In genomic region chr4:188196134-188196735, GRCh38 we compare ENCODE assay signal across 29 cellular contexts. TPM values are rescaled to one million over a fixed set of nuclear protein-coding genes. Genes with fewer than 3 reads are reported as not detected.
A peak's percentile ranks its signal among the peaks of the same experiment; 100 is the strongest.
DNase-seq lines count a peak whose midpoint lies in the region; ATAC-seq, FAIRE-seq and TF ChIP-seq lines count a peak whose summit lies in the region.
"Had no signal": no experiment of that assay in that cellular context is flagged by ENCODE, and none has a peak within 500 bp of the region (broad histone marks: within the 10 kb centered on the region; RNA-seq: fewer than 3 reads in every experiment).

No MANE protein-coding gene starts in this region.

- no peaks in the 10 kb centered on the region for H3K79me1 ChIP-seq in IMR-90 (ENCODE audit: low read depth in 1 of 2, low read length in 2 of 2)
- H3K79me1 ChIP-seq in H1 (ENCODE audit: low read depth, low read length): no peaks in the 10 kb centered on the region

- no peak overlapping the region for H3K9ac ChIP-seq in IMR-90 (ENCODE audit: low read depth, low read length)
- no peak overlapping the region for H3K9ac ChIP-seq in H1 (replicated peaks in 1 of 4; ENCODE audit: extremely low read depth in 1 of 4, low read depth in 3 of 4, low read length in 3 of 4)
- H3K9ac ChIP-seq in colonic mucosa (ENCODE audit: low read depth in 2 of 2, low read length in 2 of 2): no peak overlapping the region

- H2AFZ ChIP-seq in IMR-90 (replicated peaks; ENCODE audit: low read length, poor library complexity): no peak overlapping the region
- peak overlapping the region; percentile 85 for H2AFZ ChIP-seq in H1 (ENCODE audit: low read length)
- H2AFZ ChIP-seq in osteoblast (ENCODE audit: low read length): peak overlapping the region; percentile 50

- H3K27ac ChIP-seq in IMR-90 (ENCODE audit: insufficient read depth, low read length) (no peak overlapping the region), H1 (ENCODE audit: low read depth, low read length) (no peak overlapping the region), osteoblast (ENCODE audit: low read depth, low read length) (no peak overlapping the region), colonic mucosa (no peak overlapping the region)
- H3K27ac ChIP-seq in naive thymus-derived CD4-positive, alpha-beta T cell (ENCODE audit: low read depth, low read length): no peak overlapping the region
- H3K27ac ChIP-seq: esophagus squamous epithelium, neutrophil, uterus had no signal

- TF ChIP-seq RAD21 in IMR-90 (IDR thresholded peaks at IDR 0.05; ENCODE audit: low read length) (no peak), H1 (IDR thresholded peaks at IDR 0.05 in 1 of 2, conservative IDR thresholded peaks at IDR 0.05 in 1 of 2; ENCODE audit: low read depth in 2 of 2, low read length in 2 of 2) (no peak)

- H3K4me1 Mint-ChIP-seq in Caco-2 (ENCODE audit: low read depth, unreplicated experiment): peaks cover 12% of the 10 kb centered on the region
- no peaks in the 10 kb centered on the region for H3K4me1 Mint-ChIP-seq in naive thymus-derived CD4-positive, alpha-beta T cell
- H3K4me1 Mint-ChIP-seq: stimulated activated memory B cell treated with anti-CD40 and anti-IgM and Interleukin-4, amounts not matched to agents 10 μg/mL and 1 μg/mL and 100 μg/mL, for 72 hours had no signal

- H4K8ac ChIP-seq in IMR-90 (ENCODE audit: low read depth in 2 of 2, low read length in 2 of 2) (no peak overlapping the region), H1 (ENCODE audit: extremely low read depth, insufficient read depth, low read length) (no peak overlapping the region)

- H2BK5ac ChIP-seq in IMR-90 (ENCODE audit: low read depth, low read length, poor library complexity, severe bottlenecking) (no peak overlapping the region), H1 (ENCODE audit: low read depth, low read length) (peak overlapping the region; percentile 77; the same call in 1 of the 2 replicates)

- 31% methylated on average over 5 of the region's 13 CpGs; no CpG with 5 or more reads in 1 of the 2 experiments for WGBS in IMR-90 (ENCODE audit: extremely low coverage in 2 of 2, insufficient read length in 1 of 2), 2 experiments
- WGBS in H1 (ENCODE audit: extremely low coverage in 1 of 2, insufficient coverage in 1 of 2, insufficient read length in 1 of 2, insufficient replicate concordance in 2 of 2, low coverage in 1 of 2, low lambda C conversion rate in 2 of 2, missing lambda C conversion rate in 1 of 2), 2 experiments: 72% methylated on average over 13 of the region's 13 CpGs; no CpG with 5 or more reads in 1 of the 2 experiments

- H3K27ac Mint-ChIP-seq in Caco-2 (ENCODE audit: unreplicated experiment): peak overlapping the region; percentile 48
- no peak overlapping the region for H3K27ac Mint-ChIP-seq in naive thymus-derived CD4-positive, alpha-beta T cell
- H3K27ac Mint-ChIP-seq: activated T-helper 1 cell treated with anti-CD3 and anti-CD28 coated beads, Interleukin-12 subunit alpha, Interleukin-12 subunit beta, Interleukin-2, Interleukin-4 antibody, amounts not matched to agents 30 ng/mL and 10 ng/mL and 1 ng/mL, durations not matched to agents 14 hours and 24 hours and 36 hours; HFFc6; stimulated activated memory B cell treated with anti-CD40 and anti-IgM and Interleukin-4, amounts not matched to agents 10 μg/mL and 1 μg/mL and 100 μg/mL, for 72 hours had no signal

- peak overlapping the region; percentile 29 for H3K4me3 Mint-ChIP-seq in Caco-2 (ENCODE audit: unreplicated experiment)
- no peak overlapping the region for H3K4me3 Mint-ChIP-seq in naive thymus-derived CD4-positive, alpha-beta T cell
- H3K4me3 Mint-ChIP-seq: activated T-helper 1 cell treated with anti-CD3 and anti-CD28 coated beads, Interleukin-12 subunit alpha, Interleukin-12 subunit beta, Interleukin-2, Interleukin-4 antibody, amounts not matched to agents 30 ng/mL and 10 ng/mL and 1 ng/mL, durations not matched to agents 14 hours and 24 hours and 36 hours; HFFc6; stimulated activated memory B cell treated with anti-CD40 and anti-IgM and Interleukin-4, amounts not matched to agents 10 μg/mL and 1 μg/mL and 100 μg/mL, for 72 hours had no signal

- H2BK15ac ChIP-seq in IMR-90 (ENCODE audit: low read depth, low read length): no peak overlapping the region
- peak overlapping the region; percentile 61; the same call in 1 of the 2 replicates for H2BK15ac ChIP-seq in H1 (ENCODE audit: low read length)

- H3K4me3 ChIP-seq in Caco-2 (ENCODE audit: low read depth, low read length): no peak overlapping the region
- H3K4me3 ChIP-seq in IMR-90 (ENCODE audit: insufficient read depth, low read depth, low read length): no peak overlapping the region
- no peak overlapping the region for H3K4me3 ChIP-seq in H1 (ENCODE audit: extremely low read depth in 1 of 4, insufficient read depth in 2 of 4, low read depth in 3 of 4, low read length in 4 of 4)
- peak overlapping the region; percentile 13 for H3K4me3 ChIP-seq in osteoblast (ENCODE audit: insufficient read depth, low read length)
- no peak overlapping the region for H3K4me3 ChIP-seq in colonic mucosa
- H3K4me3 ChIP-seq in naive thymus-derived CD4-positive, alpha-beta T cell (ENCODE audit: low read length): no peak overlapping the region
- H3K4me3 ChIP-seq: uterus had no signal

- H3K4ac ChIP-seq in IMR-90 (ENCODE audit: low read depth, low read length) (no peak overlapping the region), H1 (replicated peaks; ENCODE audit: insufficient read length, low read depth, low read length) (no peak overlapping the region)

- H3K23ac ChIP-seq in IMR-90 (ENCODE audit: low read depth, low read length): no peak overlapping the region
- H3K23ac ChIP-seq in H1 (ENCODE audit: insufficient read length): no peak overlapping the region

- H3K27me3 ChIP-seq in Caco-2 (replicated peaks; ENCODE audit: control insufficient read depth, insufficient read depth, low read length) (no peaks in the 10 kb centered on the region), IMR-90 (ENCODE audit: control insufficient read depth, insufficient read depth, low read length) (no peaks in the 10 kb centered on the region; the same call in 1 of the 2 replicates), H1 (replicated peaks in 1 of 4; ENCODE audit: control insufficient read depth in 3 of 4, extremely low read depth in 1 of 4, insufficient read depth in 3 of 4, low read length in 3 of 4) (no peaks in the 10 kb centered on the region), osteoblast (ENCODE audit: insufficient read depth, low read length) (no peaks in the 10 kb centered on the region), colonic mucosa (no peaks in the 10 kb centered on the region)
- no peaks in the 10 kb centered on the region for H3K27me3 ChIP-seq in naive thymus-derived CD4-positive, alpha-beta T cell (ENCODE audit: control insufficient read depth in 2 of 2, insufficient read depth in 2 of 2, low read length in 2 of 2)
- H3K27me3 ChIP-seq: esophagus squamous epithelium, neutrophil, uterus had no signal

- in situ Hi-C loops in IMR-90 (cut with MboI; ENCODE audit: low sequenced_read_pairs): no loop called here

- H3K9me3 ChIP-seq in Caco-2 (no peaks in the 10 kb centered on the region), IMR-90 (ENCODE audit: control insufficient read depth, insufficient read depth, low read length) (no peaks in the 10 kb centered on the region), H1 (ENCODE audit: insufficient read depth in 2 of 2, low read depth in 1 of 2, low read length in 1 of 2) (no peaks in the 10 kb centered on the region), osteoblast (ENCODE audit: low read depth, low read length) (no peaks in the 10 kb centered on the region), colonic mucosa (no peaks in the 10 kb centered on the region)
- H3K9me3 ChIP-seq in naive thymus-derived CD4-positive, alpha-beta T cell (ENCODE audit: control insufficient read depth in 2 of 3, low read length in 3 of 3): no peaks in the 10 kb centered on the region
- H3K9me3 ChIP-seq: esophagus squamous epithelium, neutrophil, uterus had no signal

- no peak overlapping the region for H3K18ac ChIP-seq in IMR-90 (ENCODE audit: low read depth, low read length)
- H3K18ac ChIP-seq in H1 (ENCODE audit: extremely low read depth, low read length): no peak overlapping the region; the same call in 1 of the 2 replicates

- no peaks in the 10 kb centered on the region for H3K23me2 ChIP-seq in H1 (ENCODE audit: low read depth, low read length)

- peak; percentile 24 for ATAC-seq in IMR-90 (ENCODE audit: low read depth)
- no peak for ATAC-seq in naive thymus-derived CD4-positive, alpha-beta T cell
- ATAC-seq: Right ventricle myocardium inferior; stimulated activated memory B cell treated with anti-CD40 and anti-IgM and Interleukin-4, amounts not matched to agents 10 μg/mL and 1 μg/mL and 100 μg/mL, for 72 hours had no signal

- dilution Hi-C loops in IMR-90 (cut with HindIII; ENCODE audit: low sequenced_read_pairs, unreplicated experiment): no loop called here

- H3K14ac ChIP-seq in IMR-90 (replicated peaks; ENCODE audit: low read depth, low read length): no peak overlapping the region
- H3K14ac ChIP-seq in H1 (ENCODE audit: insufficient read length): no peak overlapping the region

- no peaks in the 10 kb centered on the region for H3K79me2 ChIP-seq in H1 (ENCODE audit: control insufficient read depth in 1 of 2, insufficient read depth in 2 of 2, low read length in 2 of 2)
- H3K79me2 ChIP-seq in osteoblast (ENCODE audit: insufficient read depth, low read length): no peaks in the 10 kb centered on the region

- CTCF ChIA-PET in Caco-2 (lab: Charles Lee) (no interaction called here), IMR-90 (lab: Yijun Ruan, JAX) (no interaction called here), H1 (lab: Charles Lee; ENCODE audit: partially characterized antibody) (interaction anchor here (0.9 to 1.1 kb wide), 2 partner anchors 9 to 40 kb away, joined by 3 to 5 read pairs; no protein-coding TSS in a partner anchor)
- CTCF ChIA-PET in naive thymus-derived CD4-positive, alpha-beta T cell (lab: Charles Lee): no interaction called here

- DNase-seq in Caco-2 (peak; percentile 16 to 45), IMR-90 (no peak), H1 (ENCODE audit: low read depth in 1 of 2, low spot score in 2 of 2) (no peak), osteoblast (ENCODE audit: insufficient read length, low spot score, missing footprints) (no peak), colonic mucosa (no peak), GOT3 (lab: John Stamatoyannopoulos, UW) (no peak), cortex of kidney (lab: John Stamatoyannopoulos, UW) (no peak)
- DNase-seq in naive thymus-derived CD4-positive, alpha-beta T cell: no peak
- DNase-seq: activated naive CD4-positive, alpha-beta T cell treated with anti-CD3 and anti-CD28 coated beads, Interleukin-2, amount 50 U/mL, for 16 hours; C1 segment of cervical spinal cord; Calu3; esophagus squamous epithelium; HFFc6; hippocampal formation; islet precursor cell; KBM-7; NCI-H1436 treated with DMSO at 0.1 percent for 48 hours; NCI-H2171 treated with DMSO at 0.1 percent for 48 hours; stimulated activated CD4-positive, alpha-beta T cell treated with anti-CD3 and anti-CD28 coated beads, Interleukin-4, amount 100 ng/mL, for 1 hour; SW 1271; T1000; uterus had no signal

- H3K4me2 ChIP-seq in IMR-90 (ENCODE audit: low read depth, low read length) (peak overlapping the region; percentile 13; the same call in 1 of the 2 replicates), H1 (ENCODE audit: insufficient read depth in 1 of 2, low read depth in 2 of 2, low read length in 2 of 2) (no peak overlapping the region; a peak in 1 of 4 replicates), osteoblast (ENCODE audit: insufficient read depth, low read length) (peak overlapping the region; percentile 46)

- POLR2A ChIA-PET in Caco-2 (lab: Charles Lee) (no interaction called here), IMR-90 (lab: Charles Lee; ENCODE audit: unreplicated experiment) (no interaction called here), H1 (lab: Charles Lee; ENCODE audit: partially characterized antibody) (interaction anchor here (1.1 kb wide), 1 partner anchor 21 kb away, joined by 3 read pairs; no protein-coding TSS in a partner anchor)
- POLR2A ChIA-PET in naive thymus-derived CD4-positive, alpha-beta T cell (lab: Charles Lee): no interaction called here

- TF ChIP-seq EP300 in H1 (IDR thresholded peaks at IDR 0.05; ENCODE audit: borderline replicate concordance in 1 of 2, low read depth in 2 of 2, low read length in 2 of 2): no peak

- no peak for FAIRE-seq in H1 (lab: Jason Lieb, UNC)
- FAIRE-seq: frontal cortex, GM19239 had no signal

- H2BK120ac ChIP-seq in IMR-90 (ENCODE audit: low read depth, low read length) (no peak overlapping the region), H1 (replicated peaks; ENCODE audit: low read depth, low read length) (no peak overlapping the region)

- no peaks in the 10 kb centered on the region for H3K9me1 ChIP-seq in IMR-90 (ENCODE audit: insufficient read depth, low read length)

- no peak overlapping the region for H4K5ac ChIP-seq in IMR-90 (ENCODE audit: low read depth, low read length)
- no peak overlapping the region for H4K5ac ChIP-seq in H1 (ENCODE audit: insufficient read length, low read depth, low read length)

- H3K9me3 Mint-ChIP-seq in Caco-2 (ENCODE audit: unreplicated experiment): no peaks in the 10 kb centered on the region
- H3K9me3 Mint-ChIP-seq in naive thymus-derived CD4-positive, alpha-beta T cell: peaks cover 0 to 24% (median 10%) of the 10 kb centered on the region in 11 donors

- H2BK12ac ChIP-seq in H1 (ENCODE audit: low read depth, low read length): no peak overlapping the region; the same call in 1 of the 2 replicates

- H3K56ac ChIP-seq in IMR-90 (ENCODE audit: extremely low read depth, insufficient read depth, low read length): no peak overlapping the region
- no peak overlapping the region for H3K56ac ChIP-seq in H1 (replicated peaks; ENCODE audit: insufficient read length, low read depth, low read length)

- H2AK9ac ChIP-seq in IMR-90 (replicated peaks; ENCODE audit: low read depth, low read length, poor library complexity): no peak overlapping the region

- H2AK5ac ChIP-seq in IMR-90 (ENCODE audit: low read depth, low read length) (no peak overlapping the region), H1 (ENCODE audit: low read depth, low read length) (no peak overlapping the region)

- no peaks in the 10 kb centered on the region for H4K20me1 ChIP-seq in IMR-90 (ENCODE audit: insufficient read depth, low read length)
- no peaks in the 10 kb centered on the region for H4K20me1 ChIP-seq in H1 (replicated peaks in 1 of 2; ENCODE audit: control insufficient read depth in 1 of 2, insufficient read depth in 2 of 2, low read length in 2 of 2)
- H4K20me1 ChIP-seq in osteoblast (ENCODE audit: insufficient read depth, low read length): no peaks in the 10 kb centered on the region

- BruUV-seq in Caco-2 (replicated peaks; lab: Mats Ljungman, UMichigan): no TSS peak
- BruUV-seq in IMR-90 (replicated peaks; lab: Mats Ljungman, UMichigan): no TSS peak

- TF ChIP-seq CTCF in Caco-2 (IDR thresholded peaks at IDR 0.05; ENCODE audit: insufficient read depth in 1 of 2, low read depth in 1 of 2, low read length in 1 of 2, severe bottlenecking in 1 of 2, unreplicated experiment in 1 of 2): no peak
- no peak for TF ChIP-seq CTCF in IMR-90 (conservative IDR thresholded peaks at IDR 0.05; ENCODE audit: low read depth, low read length)
- no peak for TF ChIP-seq CTCF in H1 (IDR thresholded peaks at IDR 0.05; ENCODE audit: control extremely low read depth in 1 of 3, insufficient read depth in 1 of 3, low read depth in 1 of 3, low read length in 3 of 3)
- TF ChIP-seq CTCF in osteoblast (IDR thresholded peaks at IDR 0.05; ENCODE audit: extremely low read depth, low read depth, low read length): no peak
- TF ChIP-seq CTCF in colonic mucosa (IDR thresholded peaks at IDR 0.05): no peak

- no peak overlapping the region for H4K91ac ChIP-seq in IMR-90 (ENCODE audit: insufficient read depth, low read depth, low read length)
- H4K91ac ChIP-seq in H1 (replicated peaks; ENCODE audit: insufficient read length, low read length): peak overlapping the region; percentile 29

- no peaks in the 10 kb centered on the region for H3K36me3 ChIP-seq in Caco-2 (ENCODE audit: control insufficient read depth, insufficient read depth, low read length)
- no peaks in the 10 kb centered on the region for H3K36me3 ChIP-seq in IMR-90 (ENCODE audit: control insufficient read depth, insufficient read depth, low read length)
- H3K36me3 ChIP-seq in H1 (ENCODE audit: control insufficient read depth in 2 of 4, insufficient read depth in 4 of 4, low read length in 3 of 4): no peaks in the 10 kb centered on the region
- H3K36me3 ChIP-seq in osteoblast (ENCODE audit: insufficient read depth, low read length): no peaks in the 10 kb centered on the region
- no peaks in the 10 kb centered on the region for H3K36me3 ChIP-seq in colonic mucosa
- H3K36me3 ChIP-seq in naive thymus-derived CD4-positive, alpha-beta T cell (ENCODE audit: control insufficient read depth in 2 of 3, insufficient read depth in 3 of 3, low read length in 3 of 3): no peaks in the 10 kb centered on the region
- H3K36me3 ChIP-seq: esophagus squamous epithelium, neutrophil, uterus had no signal

- H2BK20ac ChIP-seq in IMR-90 (ENCODE audit: low read depth, low read length) (no peak overlapping the region), H1 (ENCODE audit: low read length) (peak overlapping the region; percentile 66; the same call in 1 of the 2 replicates)

- peaks cover 13% of the 10 kb centered on the region for H3K4me1 ChIP-seq in Caco-2
- H3K4me1 ChIP-seq in IMR-90 (ENCODE audit: control insufficient read depth, insufficient read depth, low read length): peaks cover 3% of the 10 kb centered on the region
- H3K4me1 ChIP-seq in H1 (replicated peaks in 1 of 4; ENCODE audit: control insufficient read depth in 3 of 4, insufficient read depth in 4 of 4, low read length in 3 of 4): peaks cover 0 to 12% (median 1%) of the 10 kb centered on the region in 4 experiments; a peak in 2 of 7 replicates
- peaks cover 20% of the 10 kb centered on the region for H3K4me1 ChIP-seq in osteoblast (ENCODE audit: insufficient read depth, low read length)
- no peaks in the 10 kb centered on the region for H3K4me1 ChIP-seq in colonic mucosa
- H3K4me1 ChIP-seq in naive thymus-derived CD4-positive, alpha-beta T cell (ENCODE audit: control insufficient read depth in 2 of 2, insufficient read depth in 2 of 2, low read length in 2 of 2): no peaks in the 10 kb centered on the region
- H3K4me1 ChIP-seq: esophagus squamous epithelium, uterus had no signal

- no peaks in the 10 kb centered on the region for H3K27me3 Mint-ChIP-seq in Caco-2 (ENCODE audit: insufficient read depth, unreplicated experiment)
- no peaks in the 10 kb centered on the region for H3K27me3 Mint-ChIP-seq in naive thymus-derived CD4-positive, alpha-beta T cell
- H3K27me3 Mint-ChIP-seq: stimulated activated memory B cell treated with anti-CD40 and anti-IgM and Interleukin-4, amounts not matched to agents 10 μg/mL and 1 μg/mL and 100 μg/mL, for 72 hours had no signal

- no peaks in the 10 kb centered on the region for H3K36me3 Mint-ChIP-seq in Caco-2 (ENCODE audit: insufficient read depth, unreplicated experiment)
- no peaks in the 10 kb centered on the region for H3K36me3 Mint-ChIP-seq in naive thymus-derived CD4-positive, alpha-beta T cell
- H3K36me3 Mint-ChIP-seq: stimulated activated memory B cell treated with anti-CD40 and anti-IgM and Interleukin-4, amounts not matched to agents 10 μg/mL and 1 μg/mL and 100 μg/mL, for 72 hours had no signal

- intact Hi-C loops in Caco-2 (cut with micrococcal nuclease; ENCODE audit: unreplicated experiment) (no loop called here), IMR-90 (cut with micrococcal nuclease) (no loop called here), colonic mucosa (cut with DNase I) (no loop called here)
- intact Hi-C loops in naive thymus-derived CD4-positive, alpha-beta T cell (cut with micrococcal nuclease): no loop called here

- TF ChIP-seq POLR2A in IMR-90 (IDR thresholded peaks at IDR 0.05; ENCODE audit: low read depth, low read length): no peak
- no peak for TF ChIP-seq POLR2A in H1 (IDR thresholded peaks at IDR 0.05; ENCODE audit: control extremely low read depth in 1 of 2, low read depth in 2 of 2, low read length in 2 of 2)

RNA-seq across cellular contexts. Expression of gene TRIML1, which starts 57.0 kb away (rescaled TPM):
- total RNA-seq in Caco-2 (2022) (not detected in 2 replicates), IMR-90 (2012; rRNA removed) (not detected in 2 replicates), osteoblast (not detected in 2 replicates), colonic mucosa (not detected)
- polyA plus RNA-seq in IMR-90 (2012; rRNA removed) (not detected in 2 replicates), H1 (2011; rRNA removed) (not detected in 2 replicates)
- not detected in 2 replicates for polyA plus RNA-seq in IMR-90 (2012; cell fraction: cytosol; rRNA removed)
- not detected in 2 replicates for polyA plus RNA-seq in IMR-90 (2012; cell fraction: nucleus; rRNA removed; ENCODE audit: low replicate concordance)
- not detected in 2 replicates for total RNA-seq in H1 (2021; fragmentation: NEBNext Ultra II Directional; extraction: Animal tissue kit (Norgen Biotek cat#: 25700))
- polyA plus RNA-seq in H1 (2011; cell fraction: cytosol; rRNA removed): not detected
- not detected for polyA plus RNA-seq in H1 (2011; cell fraction: nucleus; rRNA removed)
- polyA plus RNA-seq in H1 (2012, experiment 1 of 2): not detected in 4 replicates
- not detected for polyA plus RNA-seq in H1 (2012, experiment 2 of 2)
- polyA plus RNA-seq in H1 (2013, experiment 1 of 2): 0.04 TPM
- polyA plus RNA-seq in H1 (2013, experiment 2 of 2): not detected
- polyA minus RNA-seq in H1 (2011; rRNA and poly(A)+ RNA removed): not detected in 2 replicates
- polyA minus RNA-seq in H1 (2011; cell fraction: cytosol; rRNA and poly(A)+ RNA removed): not detected
- polyA minus RNA-seq in H1 (2011; cell fraction: nucleus; rRNA and poly(A)+ RNA removed): not detected
- total RNA-seq in naive thymus-derived CD4-positive, alpha-beta T cell: not detected
- polyA plus RNA-seq in naive thymus-derived CD4-positive, alpha-beta T cell: not detected
- total RNA-seq: activated T-helper 1 cell treated with anti-CD3 and anti-CD28 coated beads, Interleukin-12 subunit alpha, Interleukin-12 subunit beta, Interleukin-2, Interleukin-4 antibody, amounts not matched to agents 30 ng/mL and 10 ng/mL and 1 ng/mL, durations not matched to agents 14 hours and 24 hours and 36 hours; Calu3; esophagus squamous epithelium; frontal cortex; HFFc6; lower leg skin; Right ventricle myocardium inferior; uterus had no signal

Comparison
In these comparisons a context has a peak if more than half of its experiments do, and no peak if none do; other contexts are left out.
1. DNase-seq: peak in Caco-2 (2 of 2); none in IMR-90 (single experiment), H1 (0 of 2), osteoblast (single experiment), colonic mucosa (single experiment), GOT3 (single experiment), cortex of kidney (single experiment) and naive thymus-derived CD4-positive, alpha-beta T cell (0 of 9).
2. H3K4me2 ChIP-seq: peak in IMR-90 (single experiment) and osteoblast (single experiment); none in H1 (0 of 2).